13 cellular contexts compared by ENCODE assay signal in genomic region chr9:38285236-38285635, GRCh38.
DNase-seq lines count a peak whose midpoint lies in the region; ATAC-seq and TF ChIP-seq lines count a peak whose summit lies in the region.
"Had no signal": no experiment of that assay in that cellular context is flagged by ENCODE, and none has a peak within 500 bp of the region (broad histone marks: within the 10 kb centered on the region; RNA-seq: fewer than 3 reads in every experiment).

No MANE protein-coding gene starts in this region.

- no peak overlapping the region for H3K4me3 ChIP-seq in right atrium auricular region
- no peak overlapping the region for H3K4me3 ChIP-seq in heart left ventricle
- H3K4me3 ChIP-seq in neural cell (ENCODE audit: low read length), result peak overlapping the region; percentile 38
- H3K4me3 ChIP-seq in ovary, result no peak overlapping the region
- H3K4me3 ChIP-seq: BLaER1 treated with 17β-estradiol and CSF1 and Interleukin-3, amounts not matched to agents 10 nM and 100 nM had no signal

- H3K27me3 Mint-ChIP-seq in brain, result peaks cover 7% of the 10 kb centered on the region
- peaks cover 15% of the 10 kb centered on the region for H3K27me3 Mint-ChIP-seq in activated CD8-positive, alpha-beta memory T cell treated with anti-CD3 and anti-CD28 coated beads, Interleukin-2, amount 10 ng/mL, durations not matched to agents 7 days and 5 days
- H3K27me3 Mint-ChIP-seq: CD4-positive, CD25-positive, alpha-beta regulatory T cell had no signal

- intact Hi-C loops in heart left ventricle (cut with DNase I), result loop anchor here in 1 of 10 donors (10.0 kb wide), 1 partner anchor 60 kb away; no protein-coding TSS in a partner anchor
- intact Hi-C loops in ovary (cut with DNase I), result no loop called here
- intact Hi-C loops in posterior cingulate gyrus (cut with DNase I), result no loop called here

- no peaks in the 10 kb centered on the region for H3K27me3 ChIP-seq in right atrium auricular region
- peaks cover 0 to 4% (median 0%) of the 10 kb centered on the region in 9 donors for H3K27me3 ChIP-seq in heart left ventricle
- H3K27me3 ChIP-seq in neural cell (ENCODE audit: insufficient read depth, low read depth, low read length), result no peaks in the 10 kb centered on the region
- H3K27me3 ChIP-seq in ovary, result no peaks in the 10 kb centered on the region
- H3K27me3 ChIP-seq: BLaER1 treated with 17β-estradiol and CSF1 and Interleukin-3, amounts not matched to agents 10 nM and 100 nM had no signal

- WGBS in heart left ventricle, 4 donors, result 37 to 40% (median 38%) methylated on average over 2 of the region's 2 CpGs
- WGBS in ovary, 3 donors, result 38 to 52% (median 40%) methylated on average over 2 of the region's 2 CpGs

- H3K9me3 ChIP-seq in right atrium auricular region (no peaks in the 10 kb centered on the region), heart left ventricle (no peaks in the 10 kb centered on the region), neural cell (ENCODE audit: low read length) (no peaks in the 10 kb centered on the region), ovary (no peaks in the 10 kb centered on the region)
- H3K9me3 ChIP-seq: BLaER1 treated with 17β-estradiol and CSF1 and Interleukin-3, amounts not matched to agents 10 nM and 100 nM had no signal

- CTCF ChIA-PET in activated CD8-positive, alpha-beta memory T cell treated with anti-CD3 and anti-CD28 coated beads, Interleukin-2, amount 10 ng/mL, durations not matched to agents 7 days and 5 days (lab: Charles Lee), result no interaction called here

- ATAC-seq in heart left ventricle, result no peak
- no peak for ATAC-seq in activated CD8-positive, alpha-beta memory T cell treated with anti-CD3 and anti-CD28 coated beads, Interleukin-2, amount 10 ng/mL, durations not matched to agents 7 days and 5 days

- TF ChIP-seq EP300 in neural cell (conservative IDR thresholded peaks at IDR 0.05; ENCODE audit: poor library complexity, severe bottlenecking) (no peak), ovary (IDR thresholded peaks at IDR 0.05) (no peak)

- H3F3A ChIP-seq in neural cell (ENCODE audit: insufficient read depth, low read length, poor library complexity, severe bottlenecking), result peaks cover 4% of the 10 kb centered on the region

- H3K4me1 ChIP-seq in right atrium auricular region (no peaks in the 10 kb centered on the region), heart left ventricle (no peaks in the 10 kb centered on the region), ovary (ENCODE audit: insufficient read depth) (no peaks in the 10 kb centered on the region)

- H3K27ac ChIP-seq in right atrium auricular region (no peak overlapping the region), heart left ventricle (no peak overlapping the region), neural cell (ENCODE audit: low read length) (peak overlapping the region; percentile 49), ovary (no peak overlapping the region)
- H3K27ac ChIP-seq: BLaER1 treated with 17β-estradiol and CSF1 and Interleukin-3, amounts not matched to agents 10 nM and 100 nM had no signal

- TF ChIP-seq POLR2A in heart left ventricle (IDR thresholded peaks at IDR 0.05) (no peak), ovary (IDR thresholded peaks at IDR 0.05) (no peak)

- H3K4me1 Mint-ChIP-seq in brain, result peaks cover 70% of the 10 kb centered on the region
- peaks cover 5% of the 10 kb centered on the region for H3K4me1 Mint-ChIP-seq in activated CD8-positive, alpha-beta memory T cell treated with anti-CD3 and anti-CD28 coated beads, Interleukin-2, amount 10 ng/mL, durations not matched to agents 7 days and 5 days
- H3K4me1 Mint-ChIP-seq: CD4-positive, CD25-positive, alpha-beta regulatory T cell had no signal

- no peaks in the 10 kb centered on the region for H3K36me3 Mint-ChIP-seq in brain
- no peaks in the 10 kb centered on the region for H3K36me3 Mint-ChIP-seq in activated CD8-positive, alpha-beta memory T cell treated with anti-CD3 and anti-CD28 coated beads, Interleukin-2, amount 10 ng/mL, durations not matched to agents 7 days and 5 days
- H3K36me3 Mint-ChIP-seq: CD4-positive, CD25-positive, alpha-beta regulatory T cell had no signal

- no peaks in the 10 kb centered on the region for H4K20me1 ChIP-seq in neural cell (ENCODE audit: insufficient read depth)
- H4K20me1 ChIP-seq: BLaER1 treated with 17β-estradiol and CSF1 and Interleukin-3, amounts not matched to agents 10 nM and 100 nM had no signal

- H2AFZ ChIP-seq in neural cell (ENCODE audit: low read depth, low read length), result peak overlapping the region; percentile 11

- peak; percentile 4 for DNase-seq in right atrium auricular region (ENCODE audit: low spot score)
- no peak for DNase-seq in heart left ventricle
- no peak for DNase-seq in mucosa of gallbladder (ENCODE audit: low spot score)
- no peak for DNase-seq in ovary
- DNase-seq in posterior cingulate gyrus, result no peak
- no peak for DNase-seq in activated CD8-positive, alpha-beta memory T cell treated with anti-CD3 and anti-CD28 coated beads, Interleukin-2, amount 10 ng/mL, durations not matched to agents 7 days and 5 days
- DNase-seq: ACHN; CD4-positive, CD25-positive, alpha-beta regulatory T cell; DMS53; GF-D8 had no signal

- peak overlapping the region; percentile 42 to 91 (median 88) for H3K27ac Mint-ChIP-seq in brain
- no peak overlapping the region for H3K27ac Mint-ChIP-seq in activated CD8-positive, alpha-beta memory T cell treated with anti-CD3 and anti-CD28 coated beads, Interleukin-2, amount 10 ng/mL, durations not matched to agents 7 days and 5 days
- H3K27ac Mint-ChIP-seq: CD4-positive, CD25-positive, alpha-beta regulatory T cell had no signal

- TF ChIP-seq RAD21 in neural cell (conservative IDR thresholded peaks at IDR 0.05), result no peak

- peak overlapping the region in 2 of 5 experiments; percentile 8 to 18 for H3K4me3 Mint-ChIP-seq in brain
- no peak overlapping the region for H3K4me3 Mint-ChIP-seq in activated CD8-positive, alpha-beta memory T cell treated with anti-CD3 and anti-CD28 coated beads, Interleukin-2, amount 10 ng/mL, durations not matched to agents 7 days and 5 days
- H3K4me3 Mint-ChIP-seq: CD4-positive, CD25-positive, alpha-beta regulatory T cell had no signal

- no peak for TF ChIP-seq CTCF in right atrium auricular region (IDR thresholded peaks at IDR 0.05)
- TF ChIP-seq CTCF in heart left ventricle (IDR thresholded peaks at IDR 0.05), result no peak
- no peak for TF ChIP-seq CTCF in brain (conservative IDR thresholded peaks at IDR 0.05)
- TF ChIP-seq CTCF in neural cell (IDR thresholded peaks at IDR 0.05; ENCODE audit: poor library complexity, severe bottlenecking), result no peak
- TF ChIP-seq CTCF in ovary (IDR thresholded peaks at IDR 0.05), result no peak

- no peak overlapping the region for H3K4me2 ChIP-seq in neural cell (ENCODE audit: low read length)
- H3K4me2 ChIP-seq: BLaER1 treated with 17β-estradiol and CSF1 and Interleukin-3, amounts not matched to agents 10 nM and 100 nM had no signal

- no peaks in the 10 kb centered on the region for H3K79me2 ChIP-seq in neural cell (replicated peaks; ENCODE audit: insufficient read depth, low read length)

- H3K36me3 ChIP-seq in right atrium auricular region, result no peaks in the 10 kb centered on the region
- H3K36me3 ChIP-seq in heart left ventricle, result no peaks in the 10 kb centered on the region
- no peaks in the 10 kb centered on the region for H3K36me3 ChIP-seq in neural cell (ENCODE audit: insufficient read depth, low read length)
- no peaks in the 10 kb centered on the region for H3K36me3 ChIP-seq in ovary
- H3K36me3 ChIP-seq: BLaER1 treated with 17β-estradiol and CSF1 and Interleukin-3, amounts not matched to agents 10 nM and 100 nM had no signal

- H3K9me3 Mint-ChIP-seq in brain, result peaks cover 0 to 15% (median 7%) of the 10 kb centered on the region in 5 experiments
- no peaks in the 10 kb centered on the region for H3K9me3 Mint-ChIP-seq in activated CD8-positive, alpha-beta memory T cell treated with anti-CD3 and anti-CD28 coated beads, Interleukin-2, amount 10 ng/mL, durations not matched to agents 7 days and 5 days (ENCODE audit: low read depth)

- H3K9ac ChIP-seq in neural cell (ENCODE audit: low read length), result peak overlapping the region; percentile 25
- H3K9ac ChIP-seq: BLaER1 treated with 17β-estradiol and CSF1 and Interleukin-3, amounts not matched to agents 10 nM and 100 nM had no signal

- no peaks in the 10 kb centered on the region for H3K9me2 ChIP-seq in neural cell (ENCODE audit: insufficient read depth, low read length)

TF ChIP-seq in neural cell, 6 proteins besides CTCF, POLR2A, EP300 and RAD21:
- no peak for TF ChIP-seq EZH2 (IDR thresholded peaks at IDR 0.05; ENCODE audit: borderline replicate concordance, insufficient read depth, low read length, poor library complexity, severe bottlenecking)
